ENCODE assay signal across 27 cellular contexts in genomic region chr2:166612214-166612613, GRCh38.
"Had no signal": no experiment of that assay in that cellular context is flagged by ENCODE, and none has a peak within 500 bp of the region (broad histone marks: within the 10 kb centered on the region; RNA-seq: fewer than 3 reads in every experiment).

No MANE protein-coding gene starts in this region.

- ATAC-seq: naive thymus-derived CD8-positive, alpha-beta T cell; natural killer cell treated with Interleukin-12 subunit alpha and Interleukin-12 subunit beta and Interleukin-15 and Interleukin-18, amount 100 ng/mL, for 72 hours; pancreas; psoas muscle; sciatic nerve; stimulated activated effector memory CD8-positive, alpha-beta T cell treated with anti-CD3 and anti-CD28 coated beads, Interleukin-12 subunit alpha, Interleukin-12 subunit beta, amount 100 ng/mL, for 72 hours; stimulated activated naive B cell treated with anti-CD40 and anti-IgM and Interleukin-4, amounts not matched to agents 10 μg/mL and 1 μg/mL and 100 μg/mL, for 72 hours had no signal

- H3K27me3 ChIP-seq: pancreas, right atrium auricular region, thyroid gland, tibial nerve, upper lobe of left lung, vagina had no signal

- H3K4me3 Mint-ChIP-seq: natural killer cell treated with Interleukin-12 subunit alpha and Interleukin-12 subunit beta and Interleukin-15 and Interleukin-18, amount 100 ng/mL, for 72 hours; nephron progenitor cell; neural crest cell; stimulated activated effector memory CD8-positive, alpha-beta T cell treated with anti-CD3 and anti-CD28 coated beads, Interleukin-12 subunit alpha, Interleukin-12 subunit beta, amount 100 ng/mL, for 72 hours; stimulated activated naive B cell treated with anti-CD40 and anti-IgM and Interleukin-4, amounts not matched to agents 10 μg/mL and 1 μg/mL and 100 μg/mL, for 72 hours; stimulated activated naive CD8-positive, alpha-beta T cell treated with anti-CD3 and anti-CD28 coated beads, Interleukin-15, Interleukin-2, amounts not matched to agents 100 ng/mL and 50 ng/mL, for 24 hours had no signal

- H3K4me1 Mint-ChIP-seq: stimulated activated effector memory CD8-positive, alpha-beta T cell treated with anti-CD3 and anti-CD28 coated beads, Interleukin-12 subunit alpha, Interleukin-12 subunit beta, amount 100 ng/mL, for 72 hours had no signal

- DNase-seq: naive thymus-derived CD8-positive, alpha-beta T cell; nephron progenitor cell; nucleus accumbens; pancreas; psoas muscle; retina; stimulated activated CD4-positive, alpha-beta T cell treated with anti-CD3 and anti-CD28 coated beads, Interleukin-15, amount 100 ng/mL, for 24 hours; stimulated activated CD4-positive, alpha-beta T cell treated with anti-CD3 and anti-CD28 coated beads, Interleukin-2, amount 100 ng/mL, for 24 hours; stimulated activated CD4-positive, alpha-beta T cell treated with anti-CD3 and anti-CD28 coated beads, Interleukin-2, amount 100 ng/mL, for 48 hours; stimulated activated CD4-positive, alpha-beta T cell treated with anti-CD3 and anti-CD28 coated beads, Interleukin-4, amount 100 ng/mL, for 24 hours; stimulated activated naive B cell treated with anti-CD40 and anti-IgM and Interleukin-4, amounts not matched to agents 10 μg/mL and 1 μg/mL and 100 μg/mL, for 72 hours; stimulated activated naive CD4-positive, alpha-beta T cell treated with Interleukin-2 at 50 U/mL for 16 hours; stomach; thyroid gland; trophoblast cell; upper lobe of left lung had no signal

- H3K4me3 ChIP-seq: pancreas, psoas muscle, right atrium auricular region, skin epidermis, stomach, thoracic aorta, thyroid gland, tibial nerve, upper lobe of left lung, vagina had no signal

- H3K27ac Mint-ChIP-seq: naive thymus-derived CD8-positive, alpha-beta T cell; natural killer cell treated with Interleukin-12 subunit alpha and Interleukin-12 subunit beta and Interleukin-15 and Interleukin-18, amount 100 ng/mL, for 72 hours; nephron progenitor cell; stimulated activated effector memory CD8-positive, alpha-beta T cell treated with anti-CD3 and anti-CD28 coated beads, Interleukin-12 subunit alpha, Interleukin-12 subunit beta, amount 100 ng/mL, for 72 hours; stimulated activated naive B cell treated with anti-CD40 and anti-IgM and Interleukin-4, amounts not matched to agents 10 μg/mL and 1 μg/mL and 100 μg/mL, for 72 hours; stimulated activated naive CD8-positive, alpha-beta T cell treated with anti-CD3 and anti-CD28 coated beads, Interleukin-15, Interleukin-2, amounts not matched to agents 100 ng/mL and 50 ng/mL, for 24 hours had no signal

- H3K9me3 ChIP-seq: neutrophil, pancreas, psoas muscle, thoracic aorta, thyroid gland, vagina had no signal

- H3K9me3 Mint-ChIP-seq: naive thymus-derived CD8-positive, alpha-beta T cell; stimulated activated naive CD8-positive, alpha-beta T cell treated with anti-CD3 and anti-CD28 coated beads, Interleukin-15, Interleukin-2, amounts not matched to agents 100 ng/mL and 50 ng/mL, for 24 hours had no signal

- H3K4me1 ChIP-seq: pancreas, psoas muscle, right atrium auricular region, stomach, thyroid gland, tibial nerve, upper lobe of left lung, vagina had no signal

- H3K36me3 Mint-ChIP-seq: naive thymus-derived CD8-positive, alpha-beta T cell; stimulated activated effector memory CD8-positive, alpha-beta T cell treated with anti-CD3 and anti-CD28 coated beads, Interleukin-12 subunit alpha, Interleukin-12 subunit beta, amount 100 ng/mL, for 72 hours; stimulated activated naive B cell treated with anti-CD40 and anti-IgM and Interleukin-4, amounts not matched to agents 10 μg/mL and 1 μg/mL and 100 μg/mL, for 72 hours had no signal

- H3K36me3 ChIP-seq: neutrophil, pancreas, right atrium auricular region, stomach, thoracic aorta, thyroid gland, tibial nerve, upper lobe of left lung, vagina had no signal

- H3K27ac ChIP-seq: neutrophil, pancreas, psoas muscle, right atrium auricular region, skin epidermis, stomach, thoracic aorta, thyroid gland, tibial nerve, upper lobe of left lung, vagina had no signal
